Comparison of ENCODE assay signal across 8 cellular contexts in genomic region chr3:16512435-16513140, GRCh38. TPM values are rescaled to one million over a fixed set of nuclear protein-coding genes. Genes with fewer than 3 reads are reported as not detected.
DNase-seq lines count a peak whose midpoint lies in the region; ATAC-seq and TF ChIP-seq lines count a peak whose summit lies in the region.

No MANE protein-coding gene starts in this region.

- H3K4me3 Mint-ChIP-seq in HFFc6, result peak overlapping the region; percentile 98

- peak overlapping the region; percentile 76 for H3K27ac ChIP-seq in psoas muscle

- peaks cover 54% of the 10 kb centered on the region for H3K4me1 ChIP-seq in psoas muscle

- intact Hi-C loops in cardiac septum (cut with DNase I) (loop anchor here (5.0 kb wide), 1 partner anchor 45 kb away; no protein-coding TSS in a partner anchor), psoas muscle (cut with DNase I) (loop anchor here in 1 of 2 donors (2.0 to 5.0 kb wide), 2 partner anchors 115 to 224 kb away; no protein-coding TSS in a partner anchor)

- peak overlapping the region; percentile 92 for H3K27ac Mint-ChIP-seq in HFFc6

- peaks cover 76% of the 10 kb centered on the region for H3K4me1 Mint-ChIP-seq in HFFc6 (ENCODE audit: low read depth)

- ATAC-seq in psoas muscle (peak; percentile 71 to 82 (median 80)), HG03469 (IDR thresholded peaks at IDR 0.05; ENCODE audit: unreplicated experiment) (no peak)

- H3K9me3 Mint-ChIP-seq in HFFc6, result no peaks in the 10 kb centered on the region

- TF ChIP-seq CTCF in GM12864 (IDR thresholded peaks at IDR 0.05; ENCODE audit: low read depth, low read length, missing control alignments) (no peak), HFFc6 (IDR thresholded peaks at IDR 0.05) (no peak), psoas muscle (IDR thresholded peaks at IDR 0.05) (no peak)

- 1% methylated on average over 36 to 37 of the region's 37 CpGs for WGBS in psoas muscle, 3 donors

- peaks cover 3% of the 10 kb centered on the region; the same call in 1 of the 2 replicates for H3K36me3 Mint-ChIP-seq in HFFc6 (ENCODE audit: low read depth)

- DNase-seq in GM12864 (ENCODE audit: low read depth) (no peak), HFFc6 (no peak), OCI-M1 (lab: John Stamatoyannopoulos, UW) (peak; percentile 40), activated gamma-delta T cell treated with Interleukin-2 at 50 U/mL for 16 hours (peak; percentile 25), cardiac septum (ENCODE audit: low spot score) (peak; percentile 84), psoas muscle (peak; percentile 41 to 75), MV-4-11 (lab: John Stamatoyannopoulos, UW) (no peak)

- no peaks in the 10 kb centered on the region for H3K27me3 ChIP-seq in psoas muscle (ENCODE audit: insufficient read depth in 3 of 3, low read length in 2 of 3)

- H3K4me3 ChIP-seq in GM12864 (ENCODE audit: low read depth, low read length) (peak overlapping the region; percentile 96), psoas muscle (peak overlapping the region; percentile 69)

- no peaks in the 10 kb centered on the region; the same call in 1 of the 2 replicates for H3K27me3 Mint-ChIP-seq in HFFc6 (ENCODE audit: insufficient read depth)

- no peaks in the 10 kb centered on the region for H3K9me3 ChIP-seq in psoas muscle

- no peaks in the 10 kb centered on the region for H3K36me3 ChIP-seq in psoas muscle (ENCODE audit: insufficient read depth in 1 of 2, low read depth in 1 of 2)

RNA-seq across cellular contexts. Expression of gene RFTN1, which starts 0.9 kb away (rescaled TPM):
- total RNA-seq in HFFc6 (2021; fragmentation: NEBNext Ultra II Directional; extraction: Animal tissue kit (Norgen Biotek cat#: 25700)), result 10 to 100 TPM; 53.4 to 62.4 (median 57.4) TPM
- total RNA-seq in cardiac septum, result 26.5 TPM
- 10 to 100 TPM; 11.5 to 21.8 (median 16.8) TPM for total RNA-seq in psoas muscle
- polyA plus RNA-seq in psoas muscle, result 10 to 100 TPM in 2 of 3 donors, 1 to 10 TPM in 1; 9.1 to 33.1 (median 14.9) TPM

Comparison
In these comparisons a context has a peak if more than half of its experiments do, and no peak if none do; other contexts are left out.
1. DNase-seq: peak in OCI-M1 (single experiment), activated gamma-delta T cell treated with Interleukin-2 at 50 U/mL for 16 hours (single experiment), cardiac septum (single experiment) and psoas muscle (2 of 2); none in GM12864 (single experiment), HFFc6 (single experiment) and MV-4-11 (single experiment).